32 cellular contexts compared by ENCODE assay signal in the genomic region with DNA sequence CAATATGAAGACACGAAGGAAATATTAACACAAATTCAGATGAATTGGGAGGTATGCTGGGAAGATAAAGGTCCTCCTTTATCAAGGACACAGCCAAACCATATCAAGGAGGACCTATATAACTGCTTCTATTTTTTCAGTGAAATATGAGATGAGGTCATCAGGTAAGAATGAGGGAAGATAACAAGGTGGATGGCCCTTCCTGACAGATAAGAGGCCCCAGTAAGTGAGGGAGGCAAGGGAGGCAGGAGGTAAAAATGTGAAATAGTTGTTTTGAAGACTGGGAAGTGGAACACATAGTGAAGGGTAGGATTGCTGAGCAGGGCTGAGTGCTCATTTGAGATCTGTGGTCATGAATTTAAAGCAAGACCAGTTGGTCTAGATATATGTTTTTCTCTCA. TPM values are rescaled to one million over a fixed set of nuclear protein-coding genes. Genes with fewer than 3 reads are reported as not detected.
"Had no signal": no experiment of that assay in that cellular context is flagged by ENCODE, and none has a peak within 500 bp of the region (broad histone marks: within the 10 kb centered on the region; RNA-seq: fewer than 3 reads in every experiment).

No MANE protein-coding gene starts in this region.

- H3K36me3 ChIP-seq: ascending aorta, breast epithelium, cardiac muscle cell, colonic mucosa, esophagus muscularis mucosa, gastrocnemius medialis, heart left ventricle had no signal

- H3K27me3 ChIP-seq: ascending aorta, colonic mucosa, foreskin keratinocyte, gastrocnemius medialis had no signal

- H3K27ac ChIP-seq: ascending aorta, breast epithelium, cardiac muscle cell, colonic mucosa, dorsolateral prefrontal cortex, esophagus muscularis mucosa, foreskin keratinocyte, gastrocnemius medialis, heart left ventricle had no signal

- ATAC-seq: activated CD4-positive, alpha-beta T cell treated with anti-CD3 and anti-CD28 coated beads for 36 hours; activated naive CD4-positive, alpha-beta T cell treated with anti-CD3 and anti-CD28 coated beads, Interleukin-2, amount 50 U/mL, for 72 hours; activated T-cell treated with anti-CD3 and anti-CD28 coated beads, Interleukin-2, amount 50 U/mL, for 72 hours; effector memory CD8-positive, alpha-beta T cell; foreskin keratinocyte; gastrocnemius medialis; heart left ventricle; T-helper 17 cell had no signal

- H3K4me3 ChIP-seq: ascending aorta, breast epithelium, cardiac muscle cell, colonic mucosa, dorsolateral prefrontal cortex, esophagus muscularis mucosa, gastrocnemius medialis, heart left ventricle had no signal

- H3K9me3 ChIP-seq: ascending aorta, breast epithelium, colonic mucosa, esophagus muscularis mucosa, gastrocnemius medialis, heart left ventricle had no signal

- H3K4me1 ChIP-seq: ascending aorta, breast epithelium, colonic mucosa, esophagus muscularis mucosa, foreskin keratinocyte, gastrocnemius medialis, heart left ventricle had no signal

- DNase-seq: activated CD4-positive, alpha-beta memory T cell treated with anti-CD3 and anti-CD28 coated beads, Interleukin-2, amount 10 ng/mL, durations not matched to agents 7 days and 5 days; activated CD4-positive, alpha-beta T cell treated with anti-CD3 and anti-CD28 coated beads for 36 hours; activated CD4-positive, alpha-beta T cell treated with anti-CD3 and anti-CD28 coated beads, Interleukin-2, amount 10 ng/mL, durations not matched to agents 7 days and 5 days; activated CD4-positive, alpha-beta T cell treated with anti-CD3 and anti-CD28 coated beads, Interleukin-2, amount 50 U/mL, for 4 hours; activated CD4-positive, CD25-positive, alpha-beta regulatory T cell; activated CD4-positive, CD25-positive, alpha-beta regulatory T cell treated with anti-CD3 and anti-CD28 coated beads, Interleukin-2, amount 50 U/mL, for 72 hours; activated CD8-positive, alpha-beta memory T cell treated with anti-CD3 and anti-CD28 coated beads, Interleukin-2, amount 50 U/mL, for 48 hours; activated gamma-delta T cell; activated naive CD4-positive, alpha-beta T cell; activated naive CD4-positive, alpha-beta T cell treated with anti-CD3 and anti-CD28 coated beads, Interleukin-2, amount 10 ng/mL, durations not matched to agents 7 days and 5 days; activated naive CD8-positive, alpha-beta T cell treated with anti-CD3 and anti-CD28 coated beads, Interleukin-2, amount 10 ng/mL, durations not matched to agents 7 days and 5 days; activated T-cell treated with anti-CD3 and anti-CD28 coated beads for 4 hours; activated T-cell treated with anti-CD3 and anti-CD28 coated beads, Interleukin-2, amount 50 U/mL, for 24 hours; activated T-cell treated with anti-CD3 and anti-CD28 coated beads, Interleukin-2, amount 50 U/mL, for 72 hours; central memory CD4-positive, alpha-beta T cell; cerebellar nuclear complex; colonic mucosa; dorsolateral prefrontal cortex; effector memory CD8-positive, alpha-beta T cell; erythroblast; foreskin keratinocyte; gastrocnemius medialis; glutamatergic neuron; heart left ventricle; T-helper 1 cell; T-helper 17 cell; T1000 had no signal

RNA-seq across cellular contexts. Expression of gene FOXE1, which starts 60.0 kb away (rescaled TPM):
- total RNA-seq: activated CD4-positive, alpha-beta memory T cell treated with anti-CD3 and anti-CD28 coated beads, Interleukin-2, amount 10 ng/mL, durations not matched to agents 7 days and 5 days; ascending aorta; breast epithelium; cardiac muscle cell; colonic mucosa; dorsolateral prefrontal cortex; esophagus muscularis mucosa; gastrocnemius medialis; heart left ventricle had no signal
- polyA plus RNA-seq: cardiac muscle cell, heart left ventricle had no signal
